ENCODE assay signal across 8 cellular contexts in genomic region chr11:14248577-14248976, GRCh38.
DNase-seq lines count a peak whose midpoint lies in the region; ATAC-seq lines count a peak whose summit lies in the region.

No MANE protein-coding gene starts in this region.

- no peaks in the 10 kb centered on the region for H3K27me3 Mint-ChIP-seq in activated T-helper 17 cell treated with anti-CD3 and anti-CD28 coated beads, Interleukin-2, amount 50 U/mL, for 72 hours
- H3K27me3 Mint-ChIP-seq in activated T-helper 2 cell treated with anti-CD3 and anti-CD28 coated beads, Interferon-gamma antibody, Interleukin-2, Interleukin-4, amounts not matched to agents 10 μg/mL and 5 μg/mL and 100 μg/mL, durations not matched to agents 14 hours and 24 hours and 36 hours (ENCODE audit: low read depth) = peaks cover 23% of the 10 kb centered on the region

- intact Hi-C loops in activated T-helper 2 cell treated with anti-CD3 and anti-CD28 coated beads, Interferon-gamma antibody, Interleukin-2, Interleukin-4, amounts not matched to agents 10 μg/mL and 5 μg/mL and 100 μg/mL, durations not matched to agents 14 hours and 24 hours and 36 hours (cut with micrococcal nuclease) = loop anchor here (10.0 kb wide), 1 partner anchor 104 kb away; no protein-coding TSS in a partner anchor

- peaks cover 6% of the 10 kb centered on the region for H3K4me1 Mint-ChIP-seq in activated T-helper 17 cell treated with anti-CD3 and anti-CD28 coated beads, Interleukin-2, amount 50 U/mL, for 72 hours
- peaks cover 15% of the 10 kb centered on the region for H3K4me1 Mint-ChIP-seq in activated T-helper 2 cell treated with anti-CD3 and anti-CD28 coated beads, Interferon-gamma antibody, Interleukin-2, Interleukin-4, amounts not matched to agents 10 μg/mL and 5 μg/mL and 100 μg/mL, durations not matched to agents 14 hours and 24 hours and 36 hours (ENCODE audit: low read depth)

- H3K27ac Mint-ChIP-seq in activated T-helper 17 cell treated with anti-CD3 and anti-CD28 coated beads, Interleukin-2, amount 50 U/mL, for 72 hours = no peak overlapping the region
- no peak overlapping the region for H3K27ac Mint-ChIP-seq in activated T-helper 2 cell treated with anti-CD3 and anti-CD28 coated beads, Interferon-gamma antibody, Interleukin-2, Interleukin-4, amounts not matched to agents 10 μg/mL and 5 μg/mL and 100 μg/mL, durations not matched to agents 14 hours and 24 hours and 36 hours

- no peaks in the 10 kb centered on the region for H3K36me3 Mint-ChIP-seq in activated T-helper 17 cell treated with anti-CD3 and anti-CD28 coated beads, Interleukin-2, amount 50 U/mL, for 72 hours (ENCODE audit: low read depth)
- H3K36me3 Mint-ChIP-seq in activated T-helper 2 cell treated with anti-CD3 and anti-CD28 coated beads, Interferon-gamma antibody, Interleukin-2, Interleukin-4, amounts not matched to agents 10 μg/mL and 5 μg/mL and 100 μg/mL, durations not matched to agents 14 hours and 24 hours and 36 hours (ENCODE audit: low read depth) = no peaks in the 10 kb centered on the region

- DNase-seq in Ammon's horn (ENCODE audit: low spot score) (peak; percentile 87), COR-L47 (lab: John Stamatoyannopoulos, UW) (peak; percentile 4), iPS-NIHi11 (ENCODE audit: low spot score) (peak; percentile 40), HPDE6-E6E7 (ENCODE audit: extremely low spot score) (no peak)
- no peak for DNase-seq in activated T-helper 2 cell treated with anti-CD3 and anti-CD28 coated beads, Interferon-gamma antibody, Interleukin-2, Interleukin-4, amounts not matched to agents 10 μg/mL and 5 μg/mL and 100 μg/mL, durations not matched to agents 14 hours and 24 hours and 36 hours (ENCODE audit: low spot score)
- DNase-seq in central memory CD4-positive, alpha-beta T cell = no peak

- H3K4me3 Mint-ChIP-seq in activated T-helper 17 cell treated with anti-CD3 and anti-CD28 coated beads, Interleukin-2, amount 50 U/mL, for 72 hours = peak overlapping the region; percentile 50
- no peak overlapping the region for H3K4me3 Mint-ChIP-seq in activated T-helper 2 cell treated with anti-CD3 and anti-CD28 coated beads, Interferon-gamma antibody, Interleukin-2, Interleukin-4, amounts not matched to agents 10 μg/mL and 5 μg/mL and 100 μg/mL, durations not matched to agents 14 hours and 24 hours and 36 hours (ENCODE audit: low read depth)

- peak; percentile 21 for ATAC-seq in activated T-helper 17 cell treated with anti-CD3 and anti-CD28 coated beads, Interleukin-2, amount 50 U/mL, for 72 hours (replicated peaks)
- ATAC-seq in HG02678 (IDR thresholded peaks at IDR 0.05; ENCODE audit: unreplicated experiment) = no peak

- H3K9me3 Mint-ChIP-seq in activated T-helper 17 cell treated with anti-CD3 and anti-CD28 coated beads, Interleukin-2, amount 50 U/mL, for 72 hours = no peaks in the 10 kb centered on the region
- H3K9me3 Mint-ChIP-seq in activated T-helper 2 cell treated with anti-CD3 and anti-CD28 coated beads, Interferon-gamma antibody, Interleukin-2, Interleukin-4, amounts not matched to agents 10 μg/mL and 5 μg/mL and 100 μg/mL, durations not matched to agents 14 hours and 24 hours and 36 hours = no peaks in the 10 kb centered on the region

Comparison
In these comparisons a context has a peak if more than half of its experiments do, and no peak if none do; other contexts are left out.
1. DNase-seq: peak in Ammon's horn (single experiment), COR-L47 (single experiment) and iPS-NIHi11 (single experiment); none in activated T-helper 2 cell treated with anti-CD3 and anti-CD28 coated beads, Interferon-gamma antibody, Interleukin-2, Interleukin-4, amounts not matched to agents 10 μg/mL and 5 μg/mL and 100 μg/mL, durations not matched to agents 14 hours and 24 hours and 36 hours (single experiment), HPDE6-E6E7 (single experiment) and central memory CD4-positive, alpha-beta T cell (single experiment).